Comparison of ENCODE assay signal across 1 cellular context in the genomic region with DNA sequence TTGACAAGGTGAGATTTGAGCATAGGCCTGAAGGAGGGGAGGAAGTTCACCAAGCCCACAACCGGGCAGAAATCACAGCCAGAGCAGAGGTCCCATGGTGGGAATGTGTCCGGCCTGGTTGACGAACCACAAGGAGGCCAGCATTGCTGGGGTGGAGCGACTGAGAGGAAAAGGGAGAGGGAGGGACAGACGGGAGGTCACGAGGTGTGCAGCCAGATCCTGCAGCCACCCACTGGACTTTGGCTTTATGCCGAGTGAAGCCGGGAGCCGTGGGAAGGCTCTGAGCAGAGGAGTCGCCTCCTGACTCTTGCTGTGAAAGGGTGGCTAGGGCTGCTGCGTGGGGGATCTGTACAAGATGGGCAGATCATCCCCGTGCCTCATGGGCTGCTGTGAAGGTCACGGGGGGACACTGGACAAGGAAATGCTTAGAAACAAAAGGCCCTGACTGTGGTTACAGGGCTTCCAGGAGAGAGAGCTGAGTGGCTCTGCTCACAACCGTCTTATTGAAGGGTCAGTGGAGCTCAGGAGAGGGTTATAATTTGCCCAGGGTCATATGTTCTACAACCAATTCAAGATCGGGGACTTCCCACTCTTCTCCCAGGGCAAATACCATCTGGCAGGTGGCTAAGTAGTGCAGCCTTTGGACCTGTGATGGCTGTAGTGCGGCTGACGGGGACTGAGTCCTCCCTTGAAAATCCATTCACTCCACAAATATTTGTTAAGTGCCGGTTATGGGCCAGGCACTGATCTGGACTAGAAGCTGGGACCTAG.
TF ChIP-seq lines count a peak whose summit lies in the region.

No MANE protein-coding gene starts in this region.

TF ChIP-seq in H1, 55 proteins besides CTCF, POLR2A, EP300 and RAD21:
- TF ChIP-seq RNF2 (IDR thresholded peaks at IDR 0.05; ENCODE audit: borderline replicate concordance, low read depth, low read length, missing control alignments, poor library complexity, severe bottlenecking) (no peak), SRF (IDR thresholded peaks at IDR 0.05; ENCODE audit: low read depth, low read length) (no peak), BACH1 (IDR thresholded peaks at IDR 0.05; ENCODE audit: low read length) (no peak), JUN (IDR thresholded peaks at IDR 0.05; ENCODE audit: low read depth, low read length) (no peak), JUND (IDR thresholded peaks at IDR 0.05; ENCODE audit: low read length) (no peak), EGR1 (IDR thresholded peaks at IDR 0.05; ENCODE audit: borderline replicate concordance, low read depth, low read length) (no peak), SIRT6 (IDR thresholded peaks at IDR 0.05; ENCODE audit: low read length) (no peak), POU5F1 (IDR thresholded peaks at IDR 0.05; ENCODE audit: low read depth, low read length) (no peak), BCL11A (IDR thresholded peaks at IDR 0.05; ENCODE audit: low read depth in 2 of 2, low read length in 2 of 2) (no peak)
- TF ChIP-seq, protein P1, sequence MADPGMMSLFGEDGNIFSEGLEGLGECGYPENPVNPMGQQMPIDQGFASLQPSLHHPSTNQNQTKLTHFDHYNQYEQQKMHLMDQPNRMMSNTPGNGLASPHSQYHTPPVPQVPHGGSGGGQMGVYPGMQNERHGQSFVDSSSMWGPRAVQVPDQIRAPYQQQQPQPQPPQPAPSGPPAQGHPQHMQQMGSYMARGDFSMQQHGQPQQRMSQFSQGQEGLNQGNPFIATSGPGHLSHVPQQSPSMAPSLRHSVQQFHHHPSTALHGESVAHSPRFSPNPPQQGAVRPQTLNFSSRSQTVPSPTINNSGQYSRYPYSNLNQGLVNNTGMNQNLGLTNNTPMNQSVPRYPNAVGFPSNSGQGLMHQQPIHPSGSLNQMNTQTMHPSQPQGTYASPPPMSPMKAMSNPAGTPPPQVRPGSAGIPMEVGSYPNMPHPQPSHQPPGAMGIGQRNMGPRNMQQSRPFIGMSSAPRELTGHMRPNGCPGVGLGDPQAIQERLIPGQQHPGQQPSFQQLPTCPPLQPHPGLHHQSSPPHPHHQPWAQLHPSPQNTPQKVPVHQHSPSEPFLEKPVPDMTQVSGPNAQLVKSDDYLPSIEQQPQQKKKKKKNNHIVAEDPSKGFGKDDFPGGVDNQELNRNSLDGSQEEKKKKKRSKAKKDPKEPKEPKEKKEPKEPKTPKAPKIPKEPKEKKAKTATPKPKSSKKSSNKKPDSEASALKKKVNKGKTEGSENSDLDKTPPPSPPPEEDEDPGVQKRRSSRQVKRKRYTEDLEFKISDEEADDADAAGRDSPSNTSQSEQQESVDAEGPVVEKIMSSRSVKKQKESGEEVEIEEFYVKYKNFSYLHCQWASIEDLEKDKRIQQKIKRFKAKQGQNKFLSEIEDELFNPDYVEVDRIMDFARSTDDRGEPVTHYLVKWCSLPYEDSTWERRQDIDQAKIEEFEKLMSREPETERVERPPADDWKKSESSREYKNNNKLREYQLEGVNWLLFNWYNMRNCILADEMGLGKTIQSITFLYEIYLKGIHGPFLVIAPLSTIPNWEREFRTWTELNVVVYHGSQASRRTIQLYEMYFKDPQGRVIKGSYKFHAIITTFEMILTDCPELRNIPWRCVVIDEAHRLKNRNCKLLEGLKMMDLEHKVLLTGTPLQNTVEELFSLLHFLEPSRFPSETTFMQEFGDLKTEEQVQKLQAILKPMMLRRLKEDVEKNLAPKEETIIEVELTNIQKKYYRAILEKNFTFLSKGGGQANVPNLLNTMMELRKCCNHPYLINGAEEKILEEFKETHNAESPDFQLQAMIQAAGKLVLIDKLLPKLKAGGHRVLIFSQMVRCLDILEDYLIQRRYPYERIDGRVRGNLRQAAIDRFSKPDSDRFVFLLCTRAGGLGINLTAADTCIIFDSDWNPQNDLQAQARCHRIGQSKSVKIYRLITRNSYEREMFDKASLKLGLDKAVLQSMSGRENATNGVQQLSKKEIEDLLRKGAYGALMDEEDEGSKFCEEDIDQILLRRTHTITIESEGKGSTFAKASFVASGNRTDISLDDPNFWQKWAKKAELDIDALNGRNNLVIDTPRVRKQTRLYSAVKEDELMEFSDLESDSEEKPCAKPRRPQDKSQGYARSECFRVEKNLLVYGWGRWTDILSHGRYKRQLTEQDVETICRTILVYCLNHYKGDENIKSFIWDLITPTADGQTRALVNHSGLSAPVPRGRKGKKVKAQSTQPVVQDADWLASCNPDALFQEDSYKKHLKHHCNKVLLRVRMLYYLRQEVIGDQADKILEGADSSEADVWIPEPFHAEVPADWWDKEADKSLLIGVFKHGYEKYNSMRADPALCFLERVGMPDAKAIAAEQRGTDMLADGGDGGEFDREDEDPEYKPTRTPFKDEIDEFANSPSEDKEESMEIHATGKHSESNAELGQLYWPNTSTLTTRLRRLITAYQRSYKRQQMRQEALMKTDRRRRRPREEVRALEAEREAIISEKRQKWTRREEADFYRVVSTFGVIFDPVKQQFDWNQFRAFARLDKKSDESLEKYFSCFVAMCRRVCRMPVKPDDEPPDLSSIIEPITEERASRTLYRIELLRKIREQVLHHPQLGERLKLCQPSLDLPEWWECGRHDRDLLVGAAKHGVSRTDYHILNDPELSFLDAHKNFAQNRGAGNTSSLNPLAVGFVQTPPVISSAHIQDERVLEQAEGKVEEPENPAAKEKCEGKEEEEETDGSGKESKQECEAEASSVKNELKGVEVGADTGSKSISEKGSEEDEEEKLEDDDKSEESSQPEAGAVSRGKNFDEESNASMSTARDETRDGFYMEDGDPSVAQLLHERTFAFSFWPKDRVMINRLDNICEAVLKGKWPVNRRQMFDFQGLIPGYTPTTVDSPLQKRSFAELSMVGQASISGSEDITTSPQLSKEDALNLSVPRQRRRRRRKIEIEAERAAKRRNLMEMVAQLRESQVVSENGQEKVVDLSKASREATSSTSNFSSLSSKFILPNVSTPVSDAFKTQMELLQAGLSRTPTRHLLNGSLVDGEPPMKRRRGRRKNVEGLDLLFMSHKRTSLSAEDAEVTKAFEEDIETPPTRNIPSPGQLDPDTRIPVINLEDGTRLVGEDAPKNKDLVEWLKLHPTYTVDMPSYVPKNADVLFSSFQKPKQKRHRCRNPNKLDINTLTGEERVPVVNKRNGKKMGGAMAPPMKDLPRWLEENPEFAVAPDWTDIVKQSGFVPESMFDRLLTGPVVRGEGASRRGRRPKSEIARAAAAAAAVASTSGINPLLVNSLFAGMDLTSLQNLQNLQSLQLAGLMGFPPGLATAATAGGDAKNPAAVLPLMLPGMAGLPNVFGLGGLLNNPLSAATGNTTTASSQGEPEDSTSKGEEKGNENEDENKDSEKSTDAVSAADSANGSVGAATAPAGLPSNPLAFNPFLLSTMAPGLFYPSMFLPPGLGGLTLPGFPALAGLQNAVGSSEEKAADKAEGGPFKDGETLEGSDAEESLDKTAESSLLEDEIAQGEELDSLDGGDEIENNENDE (IDR thresholded peaks at IDR 0.05; ENCODE audit: insufficient replicate concordance, low read length) = no peak
TF ChIP-seq in H1: peak in this region for 0.
